ENCODE assay signal across 1 cellular context in genomic region chrX:2812161-2812907, GRCh38.
TF ChIP-seq lines count a peak whose summit lies in the region.

No MANE protein-coding gene starts in this region.

TF ChIP-seq in GM12878, 131 proteins besides CTCF, POLR2A, EP300 and RAD21:
- TF ChIP-seq SMC3 (IDR thresholded peaks at IDR 0.05; ENCODE audit: borderline replicate concordance, low read length) (peak; percentile 56), YY1 (IDR thresholded peaks at IDR 0.05; ENCODE audit: low read depth, low read length) (peak; percentile 55)
